In genomic region chr9:107422189-107422802, GRCh38 we compare ENCODE assay signal across 9 cellular contexts.
DNase-seq lines count a peak whose midpoint lies in the region; ATAC-seq, FAIRE-seq and TF ChIP-seq lines count a peak whose summit lies in the region.
"Had no signal": no experiment of that assay in that cellular context is flagged by ENCODE, and none has a peak within 500 bp of the region (broad histone marks: within the 10 kb centered on the region; RNA-seq: fewer than 3 reads in every experiment).

No MANE protein-coding gene starts in this region.

- CTCF ChIA-PET in activated CD8-positive, alpha-beta memory T cell treated with anti-CD3 and anti-CD28 coated beads, Interleukin-2, amount 10 ng/mL, durations not matched to agents 7 days and 5 days (lab: Charles Lee): interaction anchor here (1.1 kb wide), 1 partner anchor 14 kb away, joined by 3 read pairs; no protein-coding TSS in a partner anchor

- H3K36me3 ChIP-seq in hepatocyte (replicated peaks; ENCODE audit: insufficient read depth, low read depth) (no peaks in the 10 kb centered on the region), small intestine (ENCODE audit: control insufficient read depth in 2 of 2, insufficient read depth in 2 of 2, low read length in 2 of 2) (no peaks in the 10 kb centered on the region)

- peaks cover 4% of the 10 kb centered on the region for H3K4me1 ChIP-seq in hepatocyte (ENCODE audit: insufficient read depth)
- H3K4me1 ChIP-seq in small intestine (ENCODE audit: control insufficient read depth in 2 of 2, insufficient read depth in 1 of 2, low read depth in 1 of 2, low read length in 1 of 2): no peaks in the 10 kb centered on the region

- no peak overlapping the region for H3K4me3 Mint-ChIP-seq in activated CD8-positive, alpha-beta memory T cell treated with anti-CD3 and anti-CD28 coated beads, Interleukin-2, amount 10 ng/mL, durations not matched to agents 7 days and 5 days
- H3K4me3 Mint-ChIP-seq: dendritic cell treated with granulocyte-macrophage colony-stimulating factor and Interleukin-4, amounts not matched to agents 40 ng/mL and 50 ng/mL, for 4 days had no signal

- H3K4me3 ChIP-seq in hepatocyte (no peak overlapping the region), small intestine (ENCODE audit: low read depth in 1 of 2, low read length in 2 of 2) (no peak overlapping the region)

- no peaks in the 10 kb centered on the region for H3K79me2 ChIP-seq in hepatocyte

- FAIRE-seq in small intestine (lab: Jason Lieb, UNC): no peak

- H3K9me2 ChIP-seq in hepatocyte (replicated peaks; ENCODE audit: insufficient read depth): no peaks in the 10 kb centered on the region

- H3K27ac ChIP-seq in hepatocyte (no peak overlapping the region), small intestine (ENCODE audit: low read depth in 1 of 2, low read length in 1 of 2) (no peak overlapping the region)

- H3K9me3 ChIP-seq in hepatocyte (ENCODE audit: low read depth) (no peaks in the 10 kb centered on the region), small intestine (ENCODE audit: control insufficient read depth, low read depth) (no peaks in the 10 kb centered on the region)

- TF ChIP-seq CTCF in hepatocyte (IDR thresholded peaks at IDR 0.05; ENCODE audit: poor library complexity): peak; percentile 76

- peaks cover 7% of the 10 kb centered on the region for H3K27me3 Mint-ChIP-seq in activated CD8-positive, alpha-beta memory T cell treated with anti-CD3 and anti-CD28 coated beads, Interleukin-2, amount 10 ng/mL, durations not matched to agents 7 days and 5 days

- no peaks in the 10 kb centered on the region for H4K20me1 ChIP-seq in hepatocyte (ENCODE audit: insufficient read depth, poor library complexity, severe bottlenecking)

- DNase-seq in activated CD8-positive, alpha-beta memory T cell treated with anti-CD3 and anti-CD28 coated beads, Interleukin-2, amount 10 ng/mL, durations not matched to agents 7 days and 5 days: peak; percentile 46
- no peak for DNase-seq in activated CD8-positive, alpha-beta memory T cell treated with anti-CD3 and anti-CD28 coated beads for 24 hours
- DNase-seq in NCI-H82 (lab: John Stamatoyannopoulos, UW) (peak; percentile 89), anterior cingulate cortex (lab: John Stamatoyannopoulos, UW) (peak in 39 of 58 donors; percentile 1 to 36 (median 12)), hepatocyte (ENCODE audit: low spot score) (peak; percentile 90), small intestine (peak; percentile 78)

- H3K27ac Mint-ChIP-seq in activated CD8-positive, alpha-beta memory T cell treated with anti-CD3 and anti-CD28 coated beads, Interleukin-2, amount 10 ng/mL, durations not matched to agents 7 days and 5 days: no peak overlapping the region
- H3K27ac Mint-ChIP-seq: dendritic cell treated with granulocyte-macrophage colony-stimulating factor and Interleukin-4, amounts not matched to agents 40 ng/mL and 50 ng/mL, for 4 days had no signal

- no peaks in the 10 kb centered on the region for H3K9me3 Mint-ChIP-seq in activated CD8-positive, alpha-beta memory T cell treated with anti-CD3 and anti-CD28 coated beads, Interleukin-2, amount 10 ng/mL, durations not matched to agents 7 days and 5 days (ENCODE audit: low read depth)
- H3K9me3 Mint-ChIP-seq: dendritic cell treated with granulocyte-macrophage colony-stimulating factor and Interleukin-4, amounts not matched to agents 40 ng/mL and 50 ng/mL, for 4 days had no signal

- H2AFZ ChIP-seq in hepatocyte: no peak overlapping the region

- peak; percentile 58 for ATAC-seq in activated CD8-positive, alpha-beta memory T cell treated with anti-CD3 and anti-CD28 coated beads, Interleukin-2, amount 10 ng/mL, durations not matched to agents 7 days and 5 days
- ATAC-seq in HG03521 (IDR thresholded peaks at IDR 0.05; ENCODE audit: unreplicated experiment) (peak; percentile 49), HG03378 (IDR thresholded peaks at IDR 0.05; ENCODE audit: unreplicated experiment) (no peak)

- H3K36me3 Mint-ChIP-seq in activated CD8-positive, alpha-beta memory T cell treated with anti-CD3 and anti-CD28 coated beads, Interleukin-2, amount 10 ng/mL, durations not matched to agents 7 days and 5 days: no peaks in the 10 kb centered on the region

- WGBS in hepatocyte (ENCODE audit: low lambda C conversion rate, missing lambda C conversion rate): 23% methylated on average over 7 of the region's 7 CpGs
- 17 to 21% (median 20%) methylated on average over 7 of the region's 7 CpGs for WGBS in small intestine, 3 donors

- H3K4me2 ChIP-seq in hepatocyte: no peak overlapping the region

- H3K4me1 Mint-ChIP-seq in activated CD8-positive, alpha-beta memory T cell treated with anti-CD3 and anti-CD28 coated beads, Interleukin-2, amount 10 ng/mL, durations not matched to agents 7 days and 5 days: peaks cover 5% of the 10 kb centered on the region

- H3K27me3 ChIP-seq in hepatocyte (no peaks in the 10 kb centered on the region), small intestine (ENCODE audit: control insufficient read depth in 2 of 2, insufficient read depth in 2 of 2, low read length in 2 of 2) (no peaks in the 10 kb centered on the region)
